In the genomic region with DNA sequence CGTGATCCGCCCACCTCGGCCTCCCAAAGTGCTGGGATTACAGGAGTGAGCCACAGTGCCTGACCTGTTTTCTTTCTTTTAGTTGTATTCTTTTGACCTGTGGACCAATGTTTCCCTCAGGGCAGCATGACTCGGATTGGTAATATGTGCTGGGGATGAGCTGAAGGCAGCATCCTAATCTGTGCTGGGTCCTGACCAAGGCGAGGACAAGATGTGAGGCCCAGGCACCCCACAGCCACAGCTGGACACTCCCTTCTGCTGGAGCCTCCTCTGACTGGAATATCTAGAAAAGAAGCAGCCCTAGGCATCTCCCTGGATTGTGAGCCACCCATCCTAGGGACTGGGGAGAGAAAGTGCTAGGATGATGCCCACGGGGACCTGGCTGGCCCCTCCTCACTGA, we compare ENCODE assay signal across 16 cellular contexts.
A peak's percentile ranks its signal among the peaks of the same experiment; 100 is the strongest.
DNase-seq lines count a peak whose midpoint lies in the region; ATAC-seq and TF ChIP-seq lines count a peak whose summit lies in the region.
"Had no signal": no experiment of that assay in that cellular context is flagged by ENCODE, and none has a peak within 500 bp of the region (broad histone marks: within the 10 kb centered on the region; RNA-seq: fewer than 3 reads in every experiment).

No MANE protein-coding gene starts in this region.

- ATAC-seq in RWPE2 (ENCODE audit: low read depth) (peak; percentile 33; the same call in 2 of the 3 replicates), GM19395 (IDR thresholded peaks at IDR 0.05; ENCODE audit: unreplicated experiment) (no peak)
- no peak for ATAC-seq in stimulated activated effector memory CD8-positive, alpha-beta T cell treated with anti-CD3 and anti-CD28 coated beads, Interleukin-12 subunit alpha, Interleukin-12 subunit beta, amount 100 ng/mL, for 72 hours
- ATAC-seq: pancreas had no signal

- H3K4me3 ChIP-seq in RWPE2 (ENCODE audit: severe bottlenecking) (no peak overlapping the region), foreskin fibroblast (ENCODE audit: low read depth in 1 of 2, low read length in 2 of 2) (no peak overlapping the region), thyroid gland (replicated peaks in 1 of 3) (no peak overlapping the region)
- H3K4me3 ChIP-seq: BLaER1 treated with 17β-estradiol and CSF1 and Interleukin-3, amounts not matched to agents 10 nM and 100 nM; lower lobe of right lung; pancreas had no signal

- H3K27ac ChIP-seq in RWPE2 (ENCODE audit: poor library complexity, severe bottlenecking) = peak overlapping the region; percentile 99
- no peak overlapping the region for H3K27ac ChIP-seq in thyroid gland
- H3K27ac ChIP-seq: lower lobe of right lung, pancreas had no signal

- H3K4me3 Mint-ChIP-seq in stimulated activated effector memory CD8-positive, alpha-beta T cell treated with anti-CD3 and anti-CD28 coated beads, Interleukin-12 subunit alpha, Interleukin-12 subunit beta, amount 100 ng/mL, for 72 hours = no peak overlapping the region
- no peak overlapping the region for H3K4me3 Mint-ChIP-seq in activated T-cell treated with anti-CD3 and anti-CD28 coated beads, Interleukin-2, amount 50 U/mL, for 24 hours

- peaks cover 27% of the 10 kb centered on the region for H3K4me1 Mint-ChIP-seq in stimulated activated effector memory CD8-positive, alpha-beta T cell treated with anti-CD3 and anti-CD28 coated beads, Interleukin-12 subunit alpha, Interleukin-12 subunit beta, amount 100 ng/mL, for 72 hours
- H3K4me1 Mint-ChIP-seq in activated T-cell treated with anti-CD3 and anti-CD28 coated beads, Interleukin-2, amount 50 U/mL, for 24 hours (ENCODE audit: low read depth) = peaks cover 12% of the 10 kb centered on the region

- no peak for TF ChIP-seq POLR2A in thyroid gland (IDR thresholded peaks at IDR 0.05)

- peak; percentile 18 for DNase-seq in GM04503 (ENCODE audit: low read depth)
- no peak for DNase-seq in RWPE2 (ENCODE audit: low spot score)
- DNase-seq in foreskin fibroblast = peak; percentile 35 to 75
- no peak for DNase-seq in stimulated activated effector memory CD8-positive, alpha-beta T cell treated with anti-CD3 and anti-CD28 coated beads, Interleukin-12 subunit alpha, Interleukin-12 subunit beta, amount 100 ng/mL, for 72 hours (ENCODE audit: low spot score in 2 of 2)
- no peak for DNase-seq in thyroid gland
- no peak for DNase-seq in activated T-cell treated with anti-CD3 and anti-CD28 coated beads, Interleukin-2, amount 50 U/mL, for 24 hours
- DNase-seq: activated naive CD4-positive, alpha-beta T cell treated with Interleukin-2 at 50 U/mL for 16 hours; aorta; GOT3; lower lobe of right lung; NCI-H510A treated with DMSO at 0.1 percent for 48 hours; pancreas; SHP77; stimulated activated CD4-positive, alpha-beta T cell treated with anti-CD3 and anti-CD28 coated beads, Interleukin-2, amount 100 ng/mL, for 48 hours had no signal

- H3K27ac Mint-ChIP-seq in stimulated activated effector memory CD8-positive, alpha-beta T cell treated with anti-CD3 and anti-CD28 coated beads, Interleukin-12 subunit alpha, Interleukin-12 subunit beta, amount 100 ng/mL, for 72 hours = peak overlapping the region; percentile 10
- no peak overlapping the region for H3K27ac Mint-ChIP-seq in activated T-cell treated with anti-CD3 and anti-CD28 coated beads, Interleukin-2, amount 50 U/mL, for 24 hours

- H3K9me3 Mint-ChIP-seq in stimulated activated effector memory CD8-positive, alpha-beta T cell treated with anti-CD3 and anti-CD28 coated beads, Interleukin-12 subunit alpha, Interleukin-12 subunit beta, amount 100 ng/mL, for 72 hours = no peaks in the 10 kb centered on the region
- no peaks in the 10 kb centered on the region for H3K9me3 Mint-ChIP-seq in activated T-cell treated with anti-CD3 and anti-CD28 coated beads, Interleukin-2, amount 50 U/mL, for 24 hours

- no peaks in the 10 kb centered on the region for H3K36me3 Mint-ChIP-seq in stimulated activated effector memory CD8-positive, alpha-beta T cell treated with anti-CD3 and anti-CD28 coated beads, Interleukin-12 subunit alpha, Interleukin-12 subunit beta, amount 100 ng/mL, for 72 hours
- H3K36me3 Mint-ChIP-seq in activated T-cell treated with anti-CD3 and anti-CD28 coated beads, Interleukin-2, amount 50 U/mL, for 24 hours (ENCODE audit: low read depth) = no peaks in the 10 kb centered on the region

- intact Hi-C loops in thyroid gland (cut with DNase I) = no loop called here

- peaks cover 15% of the 10 kb centered on the region for H3K27me3 Mint-ChIP-seq in activated T-cell treated with anti-CD3 and anti-CD28 coated beads, Interleukin-2, amount 50 U/mL, for 24 hours

- H3K36me3 ChIP-seq in RWPE2 (ENCODE audit: low read depth) = no peaks in the 10 kb centered on the region
- no peaks in the 10 kb centered on the region for H3K36me3 ChIP-seq in thyroid gland
- H3K36me3 ChIP-seq: BLaER1 treated with 17β-estradiol and CSF1 and Interleukin-3, amounts not matched to agents 10 nM and 100 nM; lower lobe of right lung; pancreas had no signal

- TF ChIP-seq CTCF in RWPE2 (IDR thresholded peaks at IDR 0.05; ENCODE audit: poor library complexity, severe bottlenecking) (no peak), foreskin fibroblast (IDR thresholded peaks at IDR 0.05; ENCODE audit: low read depth, low read length) (no peak), thyroid gland (IDR thresholded peaks at IDR 0.05) (no peak)

- 91 to 97% methylated on average over 6 of the region's 6 CpGs for WGBS in thyroid gland, 2 donors

- no peaks in the 10 kb centered on the region for H3K9me3 ChIP-seq in RWPE2 (ENCODE audit: severe bottlenecking)
- H3K9me3 ChIP-seq in thyroid gland = no peaks in the 10 kb centered on the region
- H3K9me3 ChIP-seq: BLaER1 treated with 17β-estradiol and CSF1 and Interleukin-3, amounts not matched to agents 10 nM and 100 nM; lower lobe of right lung; pancreas had no signal

- peaks cover 43% of the 10 kb centered on the region for H3K4me1 ChIP-seq in RWPE2 (ENCODE audit: insufficient read depth, poor library complexity, severe bottlenecking)
- H3K4me1 ChIP-seq in thyroid gland = no peaks in the 10 kb centered on the region
- H3K4me1 ChIP-seq: lower lobe of right lung, pancreas had no signal

- no peaks in the 10 kb centered on the region for H3K27me3 ChIP-seq in RWPE2 (ENCODE audit: insufficient read depth, poor library complexity, severe bottlenecking)
- H3K27me3 ChIP-seq in thyroid gland = no peaks in the 10 kb centered on the region
- H3K27me3 ChIP-seq: BLaER1 treated with 17β-estradiol and CSF1 and Interleukin-3, amounts not matched to agents 10 nM and 100 nM; pancreas had no signal

Comparison
In these comparisons a context has a peak if more than half of its experiments do, and no peak if none do; other contexts are left out.
1. DNase-seq: peak in GM04503 (single experiment) and foreskin fibroblast (2 of 2); none in RWPE2 (single experiment), stimulated activated effector memory CD8-positive, alpha-beta T cell treated with anti-CD3 and anti-CD28 coated beads, Interleukin-12 subunit alpha, Interleukin-12 subunit beta, amount 100 ng/mL, for 72 hours (0 of 2), thyroid gland (0 of 2) and activated T-cell treated with anti-CD3 and anti-CD28 coated beads, Interleukin-2, amount 50 U/mL, for 24 hours (single experiment).